Comparison of ENCODE assay signal across 9 cellular contexts in genomic region chr17:80474933-80475915, GRCh38. TPM values are rescaled to one million over a fixed set of nuclear protein-coding genes. Genes with fewer than 3 reads are reported as not detected.
A peak's percentile ranks its signal among the peaks of the same experiment; 100 is the strongest.
DNase-seq lines count a peak whose midpoint lies in the region; ATAC-seq and TF ChIP-seq lines count a peak whose summit lies in the region.
"Had no signal": no experiment of that assay in that cellular context is flagged by ENCODE, and none has a peak within 500 bp of the region (broad histone marks: within the 10 kb centered on the region; RNA-seq: fewer than 3 reads in every experiment).

No MANE protein-coding gene starts in this region.

- no peaks in the 10 kb centered on the region for H3K9me3 Mint-ChIP-seq in activated CD4-positive, alpha-beta memory T cell treated with anti-CD3 and anti-CD28 coated beads, Interleukin-2, amount 10 ng/mL, durations not matched to agents 7 days and 5 days
- no peaks in the 10 kb centered on the region for H3K9me3 Mint-ChIP-seq in type B pancreatic cell

- H3K9ac ChIP-seq in iPS-18a (ENCODE audit: low read length), result no peak overlapping the region

- intact Hi-C loops in right cardiac atrium (cut with DNase I) (no loop called here), Right ventricle myocardium superior (cut with DNase I) (no loop called here)

- POLR2A ChIA-PET in activated CD4-positive, alpha-beta memory T cell treated with anti-CD3 and anti-CD28 coated beads, Interleukin-2, amount 10 ng/mL, durations not matched to agents 7 days and 5 days (lab: Charles Lee), result interaction anchor here (0.9 to 2.7 kb wide), 3 partner anchors 20 to 424 kb away, joined by 3 to 14 read pairs (median 7); no protein-coding TSS in a partner anchor

- TF ChIP-seq CTCF in type B pancreatic cell (conservative IDR thresholded peaks at IDR 0.05), result no peak

- peaks cover 63% of the 10 kb centered on the region for H3K27me3 Mint-ChIP-seq in activated CD4-positive, alpha-beta memory T cell treated with anti-CD3 and anti-CD28 coated beads, Interleukin-2, amount 10 ng/mL, durations not matched to agents 7 days and 5 days
- H3K27me3 Mint-ChIP-seq in type B pancreatic cell, result peaks cover 71% of the 10 kb centered on the region

- H3K9me3 ChIP-seq in right cardiac atrium (ENCODE audit: control insufficient read depth, low read length), result no peaks in the 10 kb centered on the region
- no peaks in the 10 kb centered on the region for H3K9me3 ChIP-seq in iPS-18a (ENCODE audit: control insufficient read depth, low read depth, low read length)

- H3K36me3 Mint-ChIP-seq in activated CD4-positive, alpha-beta memory T cell treated with anti-CD3 and anti-CD28 coated beads, Interleukin-2, amount 10 ng/mL, durations not matched to agents 7 days and 5 days (ENCODE audit: low read depth), result no peaks in the 10 kb centered on the region
- no peaks in the 10 kb centered on the region for H3K36me3 Mint-ChIP-seq in type B pancreatic cell

- DNase-seq in right cardiac atrium, result peak in 1 of 3 donors; percentile 33
- no peak for DNase-seq in Right ventricle myocardium superior
- no peak for DNase-seq in activated CD4-positive, alpha-beta memory T cell treated with anti-CD3 and anti-CD28 coated beads, Interleukin-2, amount 10 ng/mL, durations not matched to agents 7 days and 5 days
- no peak for DNase-seq in type B pancreatic cell (ENCODE audit: extremely low spot score, unreplicated experiment)

- CTCF ChIA-PET in activated CD4-positive, alpha-beta memory T cell treated with anti-CD3 and anti-CD28 coated beads, Interleukin-2, amount 10 ng/mL, durations not matched to agents 7 days and 5 days (lab: Charles Lee), result interaction anchor here (0.7 to 1.6 kb wide), 4 partner anchors 10 to 48 kb away, joined by 3 to 7 read pairs (median 3); no protein-coding TSS in a partner anchor

- no peaks in the 10 kb centered on the region for H3K36me3 ChIP-seq in iPS-18a (ENCODE audit: control insufficient read depth, low read depth, low read length)

- H3K4me3 ChIP-seq in right cardiac atrium (ENCODE audit: low read length) (peak overlapping the region; percentile 17), iPS-18a (ENCODE audit: low read length) (peak overlapping the region; percentile 16)

- H3K27ac ChIP-seq in right cardiac atrium (ENCODE audit: low read length) (no peak overlapping the region), iPS-18a (ENCODE audit: low read length) (no peak overlapping the region)
- H3K27ac ChIP-seq: HL-60 had no signal

- peaks cover 24% of the 10 kb centered on the region for H3K4me1 Mint-ChIP-seq in activated CD4-positive, alpha-beta memory T cell treated with anti-CD3 and anti-CD28 coated beads, Interleukin-2, amount 10 ng/mL, durations not matched to agents 7 days and 5 days
- peaks cover 10% of the 10 kb centered on the region for H3K4me1 Mint-ChIP-seq in type B pancreatic cell (ENCODE audit: unreplicated experiment)

- H3K4me1 ChIP-seq in right cardiac atrium (ENCODE audit: control insufficient read depth, insufficient read depth, low read length), result peaks cover 2% of the 10 kb centered on the region
- H3K4me1 ChIP-seq in iPS-18a (ENCODE audit: control insufficient read depth, low read depth, low read length), result no peaks in the 10 kb centered on the region

- 3% methylated on average over 56 of the region's 56 CpGs for WGBS in right cardiac atrium

- H3K27ac Mint-ChIP-seq in activated CD4-positive, alpha-beta memory T cell treated with anti-CD3 and anti-CD28 coated beads, Interleukin-2, amount 10 ng/mL, durations not matched to agents 7 days and 5 days, result no peak overlapping the region
- H3K27ac Mint-ChIP-seq in type B pancreatic cell, result peak overlapping the region; percentile 43

- H3K27me3 ChIP-seq in right cardiac atrium (ENCODE audit: control insufficient read depth, insufficient read depth) (no peaks in the 10 kb centered on the region), iPS-18a (ENCODE audit: control insufficient read depth, insufficient read depth, low read length) (peaks cover 99% of the 10 kb centered on the region)

- H3K4me3 Mint-ChIP-seq in activated CD4-positive, alpha-beta memory T cell treated with anti-CD3 and anti-CD28 coated beads, Interleukin-2, amount 10 ng/mL, durations not matched to agents 7 days and 5 days, result peak overlapping the region; percentile 48
- H3K4me3 Mint-ChIP-seq in type B pancreatic cell, result peak overlapping the region; percentile 83

- ATAC-seq in right cardiac atrium (no peak), Right ventricle myocardium superior (ENCODE audit: poor library complexity) (no peak), GM21786 (IDR thresholded peaks at IDR 0.05; ENCODE audit: unreplicated experiment) (no peak), GM21528 (IDR thresholded peaks at IDR 0.05; ENCODE audit: low FRiP score, unreplicated experiment) (no peak), GM18861 (IDR thresholded peaks at IDR 0.05; ENCODE audit: unreplicated experiment) (no peak)

RNA-seq across cellular contexts. Expression of gene NPTX1, which starts 1.2 kb away (rescaled TPM):
- not detected for total RNA-seq in right cardiac atrium
- polyA plus RNA-seq in right cardiac atrium, result 0.02 TPM
- not detected for total RNA-seq in Right ventricle myocardium superior
- total RNA-seq in activated CD4-positive, alpha-beta memory T cell treated with anti-CD3 and anti-CD28 coated beads, Interleukin-2, amount 10 ng/mL, durations not matched to agents 7 days and 5 days, result 10 to 100 TPM in 1 of 2 experiments, 1 to 10 TPM in 1; 8.8 to 10.0 TPM
- total RNA-seq in type B pancreatic cell (ENCODE audit: low replicate concordance), result 1.7 and 4.7 TPM in 2 replicates
